Comparison of ENCODE assay signal across 8 cellular contexts in genomic region chr17:7834891-7835817, GRCh38. TPM values are rescaled to one million over a fixed set of nuclear protein-coding genes. Genes with fewer than 3 reads are reported as not detected.
DNase-seq lines count a peak whose midpoint lies in the region; ATAC-seq and TF ChIP-seq lines count a peak whose summit lies in the region.

No MANE protein-coding gene starts in this region.

- intact Hi-C loops in cardiac septum (cut with DNase I), result loop anchor here (1.0 to 2.0 kb wide), 2 partner anchors 7 to 22 kb away; partner anchors contain the start of gene NAA38

- peak overlapping the region; percentile 94 for H3K9ac ChIP-seq in parathyroid adenoma

- H3K27ac ChIP-seq in adipose tissue (ENCODE audit: low read depth, low read length), result peak overlapping the region; percentile 76
- H3K27ac ChIP-seq in parathyroid adenoma, result peak overlapping the region; percentile 99
- H3K27ac ChIP-seq in tibial nerve, result peak overlapping the region; percentile 96 to 99 (median 98)

- H3K4me1 ChIP-seq in parathyroid adenoma (peaks cover 29% of the 10 kb centered on the region), tibial nerve (peaks cover 0 to 48% (median 35%) of the 10 kb centered on the region in 4 donors)

- peaks cover 9% of the 10 kb centered on the region for H3K79me2 ChIP-seq in parathyroid adenoma

- WGBS in adipose tissue, 3 donors, result 1% methylated on average over 53 to 75 of the region's 75 CpGs
- 1% methylated on average over 37 to 58 of the region's 75 CpGs for WGBS in tibial nerve, 2 donors

- ATAC-seq in HG02798 (IDR thresholded peaks at IDR 0.05; ENCODE audit: poor library complexity, unreplicated experiment), result peak; percentile 71

- H3K36me3 ChIP-seq in parathyroid adenoma (ENCODE audit: control insufficient read depth, insufficient read depth, low read length), result no peaks in the 10 kb centered on the region
- H3K36me3 ChIP-seq in tibial nerve, result no peaks in the 10 kb centered on the region

- peak overlapping the region; percentile 98 for H3K4me2 ChIP-seq in parathyroid adenoma (ENCODE audit: low read length)

- no peaks in the 10 kb centered on the region for H3K27me3 ChIP-seq in parathyroid adenoma (ENCODE audit: control insufficient read depth, insufficient read depth, low read length)
- H3K27me3 ChIP-seq in tibial nerve, result peaks cover 0 to 8% of the 10 kb centered on the region in 2 donors

- H3K4me3 ChIP-seq in parathyroid adenoma (ENCODE audit: low read depth, low read length) (peak overlapping the region; percentile 96), tibial nerve (peak overlapping the region; percentile 65 to 95 (median 75))

- H3K9me3 ChIP-seq in parathyroid adenoma (ENCODE audit: control insufficient read depth, low read length) (no peaks in the 10 kb centered on the region), tibial nerve (no peaks in the 10 kb centered on the region)

- TF ChIP-seq EP300 in tibial nerve (IDR thresholded peaks at IDR 0.05), result peak; percentile 68 to 89

- H2AFZ ChIP-seq in parathyroid adenoma, result peak overlapping the region; percentile 86

- TF ChIP-seq CTCF in GM10266 (IDR thresholded peaks at IDR 0.05; ENCODE audit: control insufficient read depth, insufficient read depth, low read depth, missing control alignments) (peak; percentile 88), parathyroid adenoma (IDR thresholded peaks at IDR 0.05) (peak; percentile 90), tibial nerve (IDR thresholded peaks at IDR 0.05) (peak; percentile 75 to 91 (median 88))

- peak; percentile 82 to 86 for TF ChIP-seq POLR2A in tibial nerve (IDR thresholded peaks at IDR 0.05)

- DNase-seq in GM10266 (ENCODE audit: extremely low spot score) (peak; percentile 96), NCI-H146 (lab: John Stamatoyannopoulos, UW) (peak; percentile 98), T follicular helper cell (ENCODE audit: low read depth) (peak; percentile 93), cardiac septum (ENCODE audit: low spot score) (peak; percentile 99), tibial nerve (ENCODE audit: low spot score in 2 of 2) (peak; percentile 95)

RNA-seq across cellular contexts. Expression of gene KDM6B, which starts 1.1 kb away (rescaled TPM):
- 10 to 100 TPM in 2 of 3 donors, 1 to 10 TPM in 1; 4.6 to 44.6 (median 21.6) TPM for polyA plus RNA-seq in adipose tissue
- total RNA-seq in cardiac septum (22.1 TPM), tibial nerve (10 to 100 TPM in 2 of 4 donors, 1 to 10 TPM in 2; 7.5 to 10.8 (median 9.7) TPM)

RNA-seq across cellular contexts. Expression of gene TMEM88, which starts 19.7 kb away (rescaled TPM):
- 10 to 100 TPM; 10.4 to 85.7 (median 77.4) TPM for polyA plus RNA-seq in adipose tissue
- total RNA-seq in cardiac septum (14.7 TPM), tibial nerve (10 to 100 TPM in 3 of 4 donors, 1 to 10 TPM in 1; 9.2 to 41.7 (median 25.6) TPM)

RNA-seq across cellular contexts. Expression of gene NAA38, which starts 22.2 kb away (rescaled TPM):
- 100 to 1,000 TPM in 2 of 3 donors, 10 to 100 TPM in 1; 69.0 to 191 (median 132) TPM for polyA plus RNA-seq in adipose tissue
- 68.8 TPM for total RNA-seq in cardiac septum
- 100 to 1,000 TPM; 104 to 198 (median 167) TPM for total RNA-seq in tibial nerve

RNA-seq across cellular contexts. Expression of gene CYB5D1, which starts 22.6 kb away (rescaled TPM):
- polyA plus RNA-seq in adipose tissue, result 10 to 100 TPM in 2 of 3 donors, 1 to 10 TPM in 1; 8.9 to 15.4 (median 11.2) TPM
- total RNA-seq in cardiac septum (12.2 TPM), tibial nerve (10 to 100 TPM in 2 of 4 donors, 1 to 10 TPM in 2; 9.4 to 13.6 (median 11.1) TPM)

RNA-seq across cellular contexts. Expression of gene CHD3, which starts 53.4 kb away (rescaled TPM):
- polyA plus RNA-seq in adipose tissue, result 100 to 1,000 TPM in 1 of 3 donors, 10 to 100 TPM in 2; 38.4 to 169 (median 39.4) TPM
- 14.2 TPM for total RNA-seq in cardiac septum
- 100 to 1,000 TPM in 3 of 4 donors, 10 to 100 TPM in 1; 80.4 to 202 (median 125) TPM for total RNA-seq in tibial nerve

Comparison
In these comparisons a context has a peak if more than half of its experiments do, and no peak if none do; other contexts are left out.
1. Peak in every context shown above with its lines: DNase-seq, ATAC-seq, H3K4me3 ChIP-seq and H3K27ac ChIP-seq.